In genomic region chr10:33455029-33455428, GRCh38 we compare ENCODE assay signal across 14 cellular contexts.
A peak's percentile ranks its signal among the peaks of the same experiment; 100 is the strongest.
DNase-seq lines count a peak whose midpoint lies in the region; ATAC-seq, FAIRE-seq and TF ChIP-seq lines count a peak whose summit lies in the region.
"Had no signal": no experiment of that assay in that cellular context is flagged by ENCODE, and none has a peak within 500 bp of the region (broad histone marks: within the 10 kb centered on the region; RNA-seq: fewer than 3 reads in every experiment).

No MANE protein-coding gene starts in this region.

- no peak overlapping the region for H3K4me2 ChIP-seq in HepG2 (ENCODE audit: low read depth, low read length)
- H3K4me2 ChIP-seq: BLaER1 had no signal

- TF ChIP-seq EP300 in HepG2 (IDR thresholded peaks at IDR 0.05; ENCODE audit: low read depth in 2 of 2, low read length in 2 of 2) (no peak), HepG2 (CRISPR knock-in tag; IDR thresholded peaks at IDR 0.05; ENCODE audit: borderline replicate concordance) (no peak)

- no peak for TF ChIP-seq RAD21 in HepG2 (CRISPR knock-in tag; IDR thresholded peaks at IDR 0.05)

- TF ChIP-seq POLR2A in body of pancreas (IDR thresholded peaks at IDR 0.05), result no peak
- TF ChIP-seq POLR2A in HepG2 (IDR thresholded peaks at IDR 0.05; ENCODE audit: insufficient read depth in 1 of 2, low read depth in 2 of 2, low read length in 2 of 2), result no peak

- no TSS peak for BruUV-seq in HepG2 (replicated peaks; lab: Mats Ljungman, UMichigan)

- TF ChIP-seq CTCF in body of pancreas (IDR thresholded peaks at IDR 0.05) (no peak), HepG2 (CRISPR knock-in tag; IDR thresholded peaks at IDR 0.05) (no peak), pancreas (IDR thresholded peaks at IDR 0.05) (no peak), tibial artery (IDR thresholded peaks at IDR 0.05) (no peak)

- 31 to 54% methylated on average over 2 of the region's 2 CpGs for WGBS in body of pancreas, 2 donors
- WGBS in HepG2 (ENCODE audit: low lambda C conversion rate), result 50% methylated on average over 2 of the region's 2 CpGs
- WGBS in pancreas, 2 donors, result 36 to 38% methylated on average over 2 of the region's 2 CpGs

- H3K27me3 ChIP-seq in body of pancreas (no peaks in the 10 kb centered on the region), HepG2 (ENCODE audit: control insufficient read depth in 1 of 2, insufficient read depth in 2 of 2, low read length in 2 of 2) (no peaks in the 10 kb centered on the region), pancreas (no peaks in the 10 kb centered on the region), tibial artery (no peaks in the 10 kb centered on the region)
- H3K27me3 ChIP-seq: BLaER1 had no signal

- H3K4me1 ChIP-seq in body of pancreas, result peaks cover 34% of the 10 kb centered on the region
- peaks cover 8% of the 10 kb centered on the region; the same call in 1 of the 2 replicates for H3K4me1 ChIP-seq in HepG2 (ENCODE audit: insufficient read depth, low read length)
- H3K4me1 ChIP-seq in pancreas, result peaks cover 9 to 24% (median 18%) of the 10 kb centered on the region in 3 donors
- H3K4me1 ChIP-seq in tibial artery, result peaks cover 0 to 15% (median 3%) of the 10 kb centered on the region in 4 donors

- H3K9ac ChIP-seq in HepG2 (ENCODE audit: insufficient read depth, low read depth, low read length), result no peak overlapping the region
- H3K9ac ChIP-seq: BLaER1 had no signal

- intact Hi-C loops in body of pancreas (cut with DNase I), result no loop called here
- intact Hi-C loops in HepG2 (cut with micrococcal nuclease; ENCODE audit: unreplicated experiment), result no loop called here
- intact Hi-C loops in pancreas (cut with DNase I), result no loop called here
- intact Hi-C loops in tibial artery (cut with DNase I; ENCODE audit: low total_unique reads), result no loop called here

- ATAC-seq in body of pancreas (peak; percentile 91), HepG2 (no peak; the same call in 2 of the 3 replicates), pancreas (peak; percentile 78 to 91 (median 88)), GM18498 (IDR thresholded peaks at IDR 0.05; ENCODE audit: unreplicated experiment) (no peak)

- FAIRE-seq in HepG2 (lab: Jason Lieb, UNC) (no peak), pancreas (lab: Jason Lieb, UNC) (no peak)

- in situ Hi-C loops in HepG2 (cut with HindIII; ENCODE audit: extremely low pct_ligation_motif_present, low pct_unique_long_range_greater_than_20kb), result no loop called here

- H3K79me2 ChIP-seq in HepG2 (ENCODE audit: insufficient read depth, low read length), result no peaks in the 10 kb centered on the region

- H3K4me3 ChIP-seq in body of pancreas, result no peak overlapping the region
- no peak overlapping the region for H3K4me3 ChIP-seq in HepG2 (replicated peaks in 1 of 3; ENCODE audit: insufficient read depth in 1 of 3, low read depth in 2 of 3, low read length in 3 of 3)
- no peak overlapping the region for H3K4me3 ChIP-seq in pancreas
- H3K4me3 ChIP-seq in tibial artery, result no peak overlapping the region
- H3K4me3 ChIP-seq: BLaER1 had no signal

- peak overlapping the region; percentile 2 to 65 (median 52) for H3K27ac ChIP-seq in body of pancreas
- H3K27ac ChIP-seq in HepG2 (ENCODE audit: extremely low read length, insufficient read depth, low read length), result no peak overlapping the region
- no peak overlapping the region for H3K27ac ChIP-seq in pancreas
- no peak overlapping the region for H3K27ac ChIP-seq in tibial artery
- H3K27ac ChIP-seq: BLaER1 had no signal

- H3K36me3 ChIP-seq in body of pancreas (replicated peaks in 1 of 2; ENCODE audit: insufficient read depth in 1 of 2, low read depth in 2 of 2) (no peaks in the 10 kb centered on the region), HepG2 (replicated peaks in 1 of 2; ENCODE audit: control insufficient read depth in 1 of 2, insufficient read depth in 2 of 2, low read length in 2 of 2) (no peaks in the 10 kb centered on the region), pancreas (no peaks in the 10 kb centered on the region), tibial artery (no peaks in the 10 kb centered on the region)
- H3K36me3 ChIP-seq: BLaER1 had no signal

- H3K9me3 ChIP-seq in body of pancreas, result no peaks in the 10 kb centered on the region
- no peaks in the 10 kb centered on the region for H3K9me3 ChIP-seq in HepG2 (ENCODE audit: low read length)
- H3K9me3 ChIP-seq in pancreas, result no peaks in the 10 kb centered on the region
- H3K9me3 ChIP-seq in tibial artery, result peaks cover 0 to 6% (median 4%) of the 10 kb centered on the region in 3 donors

- no peaks in the 10 kb centered on the region for H4K20me1 ChIP-seq in HepG2 (ENCODE audit: insufficient read depth, low read length)
- H4K20me1 ChIP-seq: BLaER1 had no signal

- H2AFZ ChIP-seq in HepG2 (ENCODE audit: low read length), result no peak overlapping the region

- POLR2A ChIA-PET in HepG2 (lab: Yijun Ruan, JAX), result no interaction called here

- DNase-seq in body of pancreas (peak in 3 of 4 donors; percentile 21 to 49 (median 37)), HepG2 (ENCODE audit: low spot score) (peak; percentile 5), pancreas (peak in 1 of 6 donors; percentile 23), mesenteric fat pad (ENCODE audit: low spot score) (no peak), tibial artery (no peak), 8988T (no peak)
- DNase-seq: CD4-positive, alpha-beta memory T cell; DMS153; DMS79; GDM1; GOT3; H9 had no signal

- CTCF ChIA-PET in HepG2 (lab: Yijun Ruan, JAX; ENCODE audit: low intra/inter-chr PET ratio, low total read pairs), result no interaction called here

TF ChIP-seq in HepG2, 621 proteins besides CTCF, POLR2A, EP300 and RAD21 (continues in another document):
- TF ChIP-seq CEBPG (CRISPR knock-in tag; IDR thresholded peaks at IDR 0.05) (0 out of 2 replicates have a peak, but pooled peaks have one; percentile 18), UBTF (CRISPR knock-in tag; IDR thresholded peaks at IDR 0.05) (no peak), ZSCAN30 (CRISPR knock-in tag; IDR thresholded peaks at IDR 0.05) (no peak), TAF15 (IDR thresholded peaks at IDR 0.05; ENCODE audit: low read depth, low read length, poor library complexity, severe bottlenecking) (no peak), CEBPB (IDR thresholded peaks at IDR 0.05; ENCODE audit: borderline replicate concordance, low read depth, low read length) (peak; percentile 61; the same call in 1 of the 2 replicates), HNF4A (CRISPR knock-in tag; IDR thresholded peaks at IDR 0.05) (peak; percentile 59), HNF4G (IDR thresholded peaks at IDR 0.05; ENCODE audit: borderline replicate concordance, low read depth, low read length) (peak; percentile 39; the same call in 1 of the 2 replicates), HNF4G (CRISPR knock-in tag; IDR thresholded peaks at IDR 0.05; ENCODE audit: borderline replicate concordance, low read depth) (no peak)
- TF ChIP-seq, protein P1, sequence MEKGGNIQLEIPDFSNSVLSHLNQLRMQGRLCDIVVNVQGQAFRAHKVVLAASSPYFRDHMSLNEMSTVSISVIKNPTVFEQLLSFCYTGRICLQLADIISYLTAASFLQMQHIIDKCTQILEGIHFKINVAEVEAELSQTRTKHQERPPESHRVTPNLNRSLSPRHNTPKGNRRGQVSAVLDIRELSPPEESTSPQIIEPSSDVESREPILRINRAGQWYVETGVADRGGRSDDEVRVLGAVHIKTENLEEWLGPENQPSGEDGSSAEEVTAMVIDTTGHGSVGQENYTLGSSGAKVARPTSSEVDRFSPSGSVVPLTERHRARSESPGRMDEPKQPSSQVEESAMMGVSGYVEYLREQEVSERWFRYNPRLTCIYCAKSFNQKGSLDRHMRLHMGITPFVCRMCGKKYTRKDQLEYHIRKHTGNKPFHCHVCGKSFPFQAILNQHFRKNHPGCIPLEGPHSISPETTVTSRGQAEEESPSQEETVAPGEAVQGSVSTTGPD (CRISPR knock-in tag; IDR thresholded peaks at IDR 0.05), result no peak
- TF ChIP-seq, protein P2, sequence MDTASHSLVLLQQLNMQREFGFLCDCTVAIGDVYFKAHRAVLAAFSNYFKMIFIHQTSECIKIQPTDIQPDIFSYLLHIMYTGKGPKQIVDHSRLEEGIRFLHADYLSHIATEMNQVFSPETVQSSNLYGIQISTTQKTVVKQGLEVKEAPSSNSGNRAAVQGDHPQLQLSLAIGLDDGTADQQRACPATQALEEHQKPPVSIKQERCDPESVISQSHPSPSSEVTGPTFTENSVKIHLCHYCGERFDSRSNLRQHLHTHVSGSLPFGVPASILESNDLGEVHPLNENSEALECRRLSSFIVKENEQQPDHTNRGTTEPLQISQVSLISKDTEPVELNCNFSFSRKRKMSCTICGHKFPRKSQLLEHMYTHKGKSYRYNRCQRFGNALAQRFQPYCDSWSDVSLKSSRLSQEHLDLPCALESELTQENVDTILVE (CRISPR knock-in tag; IDR thresholded peaks at IDR 0.05), result no peak

Comparison
In these comparisons a context has a peak if more than half of its experiments do, and no peak if none do; other contexts are left out.
1. ATAC-seq: peak in body of pancreas (single experiment) and pancreas (4 of 4); none in HepG2 (single experiment) and GM18498 (single experiment).
2. DNase-seq: peak in body of pancreas (3 of 4) and HepG2 (single experiment); none in mesenteric fat pad (single experiment), tibial artery (0 of 2) and 8988T (single experiment).
3. H3K27ac ChIP-seq: peak in body of pancreas (4 of 4); none in HepG2 (single experiment), pancreas (0 of 4) and tibial artery (0 of 2).